Comparison of ENCODE assay signal across 12 cellular contexts in the genomic region with DNA sequence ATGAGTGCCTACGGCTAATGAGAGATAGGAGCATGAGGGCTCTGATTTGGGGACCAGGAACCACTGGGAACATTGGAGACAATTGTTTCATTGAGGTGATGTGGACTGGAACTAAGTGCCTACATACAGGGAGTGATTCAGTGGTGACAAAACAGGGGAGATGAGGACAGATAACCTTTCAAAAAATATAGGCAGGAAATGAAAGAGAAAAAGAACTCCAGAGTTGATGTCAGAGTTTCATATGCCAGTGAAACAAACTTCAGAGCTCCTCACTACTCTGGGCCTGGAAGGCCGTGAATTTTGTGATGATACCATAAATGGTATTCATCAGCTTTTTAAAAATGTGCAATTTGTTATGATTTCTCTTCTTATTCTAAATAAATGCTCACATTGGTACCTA. TPM values are rescaled to one million over a fixed set of nuclear protein-coding genes. Genes with fewer than 3 reads are reported as not detected.
A peak's percentile ranks its signal among the peaks of the same experiment; 100 is the strongest.
DNase-seq lines count a peak whose midpoint lies in the region; ATAC-seq and TF ChIP-seq lines count a peak whose summit lies in the region.
"Had no signal": no experiment of that assay in that cellular context is flagged by ENCODE, and none has a peak within 500 bp of the region (broad histone marks: within the 10 kb centered on the region; RNA-seq: fewer than 3 reads in every experiment).

No MANE protein-coding gene starts in this region.

- DNase-seq in DMS53 (lab: John Stamatoyannopoulos, UW) = peak; percentile 38
- DNase-seq in DMS53 treated with DMSO at 0.1 percent for 48 hours (lab: John Stamatoyannopoulos, UW; ENCODE audit: unreplicated experiment) = no peak
- DNase-seq in HFFc6 = no peak
- DNase-seq in activated T-helper 1 cell treated with anti-CD3 and anti-CD28 coated beads, Interleukin-12 subunit alpha, Interleukin-12 subunit beta, Interleukin-2, Interleukin-4 antibody, amounts not matched to agents 30 ng/mL and 10 ng/mL and 1 ng/mL, durations not matched to agents 14 hours and 24 hours and 36 hours (ENCODE audit: low spot score) = no peak
- DNase-seq in naive thymus-derived CD8-positive, alpha-beta T cell = no peak
- DNase-seq in NCI-H774 (lab: John Stamatoyannopoulos, UW) = no peak
- no peak for DNase-seq in GM23338 (ENCODE audit: low spot score)
- DNase-seq: left colon, NCI-H2081 had no signal

- H3K9me3 Mint-ChIP-seq in HFFc6 (no peaks in the 10 kb centered on the region), GM23338 (no peaks in the 10 kb centered on the region)
- H3K9me3 Mint-ChIP-seq in activated T-helper 1 cell treated with anti-CD3 and anti-CD28 coated beads, Interleukin-12 subunit alpha, Interleukin-12 subunit beta, Interleukin-2, Interleukin-4 antibody, amounts not matched to agents 30 ng/mL and 10 ng/mL and 1 ng/mL, durations not matched to agents 14 hours and 24 hours and 36 hours = peaks cover under 1% of the 10 kb centered on the region
- peaks cover 0 to 5% (median 0%) of the 10 kb centered on the region in 9 donors for H3K9me3 Mint-ChIP-seq in naive thymus-derived CD8-positive, alpha-beta T cell

- peaks cover 30% of the 10 kb centered on the region for H3K4me1 Mint-ChIP-seq in HFFc6 (ENCODE audit: low read depth)
- H3K4me1 Mint-ChIP-seq in activated T-helper 1 cell treated with anti-CD3 and anti-CD28 coated beads, Interleukin-12 subunit alpha, Interleukin-12 subunit beta, Interleukin-2, Interleukin-4 antibody, amounts not matched to agents 30 ng/mL and 10 ng/mL and 1 ng/mL, durations not matched to agents 14 hours and 24 hours and 36 hours (ENCODE audit: low read depth) = no peaks in the 10 kb centered on the region
- H3K4me1 Mint-ChIP-seq in naive thymus-derived CD8-positive, alpha-beta T cell = peaks cover 6 to 55% (median 39%) of the 10 kb centered on the region in 4 donors
- H3K4me1 Mint-ChIP-seq in GM23338 = peaks cover 2% of the 10 kb centered on the region; the same call in 1 of the 3 replicates

- POLR2A ChIA-PET in naive thymus-derived CD8-positive, alpha-beta T cell (lab: Charles Lee) = interaction anchor here (1.4 to 1.6 kb wide), 2 partner anchors 21 to 28 kb away, joined by 4 to 5 read pairs; no protein-coding TSS in a partner anchor

- TF ChIP-seq CTCF in HFFc6 (IDR thresholded peaks at IDR 0.05) (no peak), GM23338 (conservative IDR thresholded peaks at IDR 0.05; ENCODE audit: low read depth in 2 of 2) (no peak)

- H3K4me2 ChIP-seq in GM23338 = no peak overlapping the region

- no peaks in the 10 kb centered on the region for H3F3A ChIP-seq in GM23338 (replicated peaks; ENCODE audit: low read depth)

- ATAC-seq in naive thymus-derived CD8-positive, alpha-beta T cell = peak in 1 of 2 donors; percentile 6
- no peak for ATAC-seq in GM23338
- no peak for ATAC-seq in HG03280 (IDR thresholded peaks at IDR 0.05; ENCODE audit: unreplicated experiment)
- ATAC-seq: gastroesophageal sphincter, left colon had no signal

- no peaks in the 10 kb centered on the region for H3K27me3 Mint-ChIP-seq in HFFc6 (ENCODE audit: insufficient read depth)
- no peaks in the 10 kb centered on the region for H3K27me3 Mint-ChIP-seq in activated T-helper 1 cell treated with anti-CD3 and anti-CD28 coated beads, Interleukin-12 subunit alpha, Interleukin-12 subunit beta, Interleukin-2, Interleukin-4 antibody, amounts not matched to agents 30 ng/mL and 10 ng/mL and 1 ng/mL, durations not matched to agents 14 hours and 24 hours and 36 hours (ENCODE audit: insufficient read depth)
- H3K27me3 Mint-ChIP-seq in naive thymus-derived CD8-positive, alpha-beta T cell = no peaks in the 10 kb centered on the region
- H3K27me3 Mint-ChIP-seq in GM23338 (ENCODE audit: insufficient read depth, low read depth, poor library complexity) = no peaks in the 10 kb centered on the region

- intact Hi-C loops in activated T-helper 1 cell treated with anti-CD3 and anti-CD28 coated beads, Interleukin-12 subunit alpha, Interleukin-12 subunit beta, Interleukin-2, Interleukin-4 antibody, amounts not matched to agents 30 ng/mL and 10 ng/mL and 1 ng/mL, durations not matched to agents 14 hours and 24 hours and 36 hours (cut with micrococcal nuclease) = loop anchor here (2.0 kb wide), 1 partner anchor 339 kb away; no protein-coding TSS in a partner anchor

- no peaks in the 10 kb centered on the region for H3K79me2 ChIP-seq in GM23338 (replicated peaks; ENCODE audit: insufficient read depth)

- no peak overlapping the region for H3K27ac ChIP-seq in GM23338 (ENCODE audit: low read depth)
- H3K27ac ChIP-seq: 22Rv1, gastroesophageal sphincter had no signal

- H3K9me2 ChIP-seq in GM23338 (ENCODE audit: insufficient read depth) = peaks cover 13% of the 10 kb centered on the region

- H3K4me1 ChIP-seq in GM23338 (ENCODE audit: insufficient read depth) = no peaks in the 10 kb centered on the region
- H3K4me1 ChIP-seq: gastroesophageal sphincter had no signal

- H3K36me3 Mint-ChIP-seq in HFFc6 (ENCODE audit: low read depth) (no peaks in the 10 kb centered on the region), GM23338 (ENCODE audit: low read depth) (no peaks in the 10 kb centered on the region)
- H3K36me3 Mint-ChIP-seq in activated T-helper 1 cell treated with anti-CD3 and anti-CD28 coated beads, Interleukin-12 subunit alpha, Interleukin-12 subunit beta, Interleukin-2, Interleukin-4 antibody, amounts not matched to agents 30 ng/mL and 10 ng/mL and 1 ng/mL, durations not matched to agents 14 hours and 24 hours and 36 hours (ENCODE audit: low read depth) = peaks cover 10% of the 10 kb centered on the region
- no peaks in the 10 kb centered on the region for H3K36me3 Mint-ChIP-seq in naive thymus-derived CD8-positive, alpha-beta T cell

- H4K20me1 ChIP-seq in GM23338 (replicated peaks; ENCODE audit: insufficient read depth) = no peaks in the 10 kb centered on the region

- no peak overlapping the region for H3K4me3 Mint-ChIP-seq in HFFc6
- H3K4me3 Mint-ChIP-seq in activated T-helper 1 cell treated with anti-CD3 and anti-CD28 coated beads, Interleukin-12 subunit alpha, Interleukin-12 subunit beta, Interleukin-2, Interleukin-4 antibody, amounts not matched to agents 30 ng/mL and 10 ng/mL and 1 ng/mL, durations not matched to agents 14 hours and 24 hours and 36 hours = peak overlapping the region; percentile 62
- peak overlapping the region in 9 of 10 donors; percentile 25 to 78 (median 65) for H3K4me3 Mint-ChIP-seq in naive thymus-derived CD8-positive, alpha-beta T cell
- H3K4me3 Mint-ChIP-seq in GM23338 = no peak overlapping the region

- peak overlapping the region; percentile 11; the same call in 1 of the 2 replicates for H3K27ac Mint-ChIP-seq in HFFc6
- peak overlapping the region; percentile 88 for H3K27ac Mint-ChIP-seq in activated T-helper 1 cell treated with anti-CD3 and anti-CD28 coated beads, Interleukin-12 subunit alpha, Interleukin-12 subunit beta, Interleukin-2, Interleukin-4 antibody, amounts not matched to agents 30 ng/mL and 10 ng/mL and 1 ng/mL, durations not matched to agents 14 hours and 24 hours and 36 hours
- peak overlapping the region; percentile 5 to 93 (median 76) for H3K27ac Mint-ChIP-seq in naive thymus-derived CD8-positive, alpha-beta T cell
- no peak overlapping the region for H3K27ac Mint-ChIP-seq in GM23338

- H3K27me3 ChIP-seq in GM23338 (ENCODE audit: insufficient read depth) = no peaks in the 10 kb centered on the region
- H3K27me3 ChIP-seq: gastroesophageal sphincter had no signal

- no peak overlapping the region for H3K4me3 ChIP-seq in GM23338
- H3K4me3 ChIP-seq: gastroesophageal sphincter had no signal

- no peaks in the 10 kb centered on the region for H3K36me3 ChIP-seq in GM23338 (ENCODE audit: insufficient read depth)
- H3K36me3 ChIP-seq: gastroesophageal sphincter had no signal

- no peak overlapping the region for H2AFZ ChIP-seq in GM23338

TF ChIP-seq in GM23338, 12 proteins besides CTCF, POLR2A, EP300 and RAD21 (continues in another document):
- no peak for TF ChIP-seq ETS1 (IDR thresholded peaks at IDR 0.05)

RNA-seq across cellular contexts. Expression of gene FASLG, which starts 39.3 kb away (rescaled TPM):
- total RNA-seq in HFFc6 (2021; fragmentation: NEBNext Ultra II Directional; extraction: Animal tissue kit (Norgen Biotek cat#: 25700)) = not detected
- total RNA-seq in activated T-helper 1 cell treated with anti-CD3 and anti-CD28 coated beads, Interleukin-12 subunit alpha, Interleukin-12 subunit beta, Interleukin-2, Interleukin-4 antibody, amounts not matched to agents 30 ng/mL and 10 ng/mL and 1 ng/mL, durations not matched to agents 14 hours and 24 hours and 36 hours = 113 and 114 TPM in 2 replicates
- total RNA-seq in naive thymus-derived CD8-positive, alpha-beta T cell = under 1 TPM in 1 of 2 experiments, not detected in 1; 0.18 TPM
- polyA plus RNA-seq in naive thymus-derived CD8-positive, alpha-beta T cell = 1 to 10 TPM in 1 of 3 donors, not detected in 2; 2.3 TPM
- total RNA-seq in GM23338 (2014; rRNA removed; shearing (Covaris generic)) = not detected in 2 replicates
- not detected in 2 replicates for polyA plus RNA-seq in GM23338 (2016; fragmentation: Nextera tagmentation; extraction: Ambion mirVana)
- total RNA-seq: gastroesophageal sphincter had no signal

Comparison
In these comparisons a context has a peak if more than half of its experiments do, and no peak if none do; other contexts are left out.
1. H3K4me3 Mint-ChIP-seq: peak in activated T-helper 1 cell treated with anti-CD3 and anti-CD28 coated beads, Interleukin-12 subunit alpha, Interleukin-12 subunit beta, Interleukin-2, Interleukin-4 antibody, amounts not matched to agents 30 ng/mL and 10 ng/mL and 1 ng/mL, durations not matched to agents 14 hours and 24 hours and 36 hours (single experiment) and naive thymus-derived CD8-positive, alpha-beta T cell (9 of 10); none in HFFc6 (single experiment) and GM23338 (single experiment).
2. RNA of gene FASLG, which starts 39.3 kb away (total RNA-seq): 113 to 114 TPM in activated T-helper 1 cell treated with anti-CD3 and anti-CD28 coated beads, Interleukin-12 subunit alpha, Interleukin-12 subunit beta, Interleukin-2, Interleukin-4 antibody, amounts not matched to agents 30 ng/mL and 10 ng/mL and 1 ng/mL, durations not matched to agents 14 hours and 24 hours and 36 hours; 0.18 TPM in naive thymus-derived CD8-positive, alpha-beta T cell, not detected in HFFc6 and not detected in GM23338; every median in the first group is over 10 times any median in the second.